Comparison of ENCODE assay signal across 8 cellular contexts in genomic region chr12:49673446-49674317, GRCh38. TPM values are rescaled to one million over a fixed set of nuclear protein-coding genes. Genes with fewer than 3 reads are reported as not detected.
DNase-seq lines count a peak whose midpoint lies in the region; ATAC-seq lines count a peak whose summit lies in the region.

No MANE protein-coding gene starts in this region.

- DNase-seq in EH (ENCODE audit: low read depth) (peak; percentile 95), NCI-H2107 (lab: John Stamatoyannopoulos, UW) (peak; percentile 69), amniotic stem cell (lab: John Stamatoyannopoulos, UW) (peak; percentile 78), cardiac septum (ENCODE audit: low spot score) (peak; percentile 94), occipital lobe (lab: John Stamatoyannopoulos, UW) (peak; percentile 96)

- no peak for ATAC-seq in HG03439 (IDR thresholded peaks at IDR 0.05; ENCODE audit: unreplicated experiment)
- ATAC-seq in GM18873 (IDR thresholded peaks at IDR 0.05; ENCODE audit: low FRiP score, unreplicated experiment): no peak
- no peak for ATAC-seq in GM19395 (IDR thresholded peaks at IDR 0.05; ENCODE audit: unreplicated experiment)

- intact Hi-C loops in cardiac septum (cut with DNase I): loop anchor here (1.0 to 2.0 kb wide), 3 partner anchors 10 to 33 kb away; partner anchors contain the start of gene FMNL3

RNA-seq across cellular contexts. Expression of gene FMNL3, which starts 33.5 kb away (rescaled TPM):
- total RNA-seq in cardiac septum (19.8 TPM), occipital lobe (12.0 TPM)

RNA-seq across cellular contexts. Expression of gene PRPF40B, which starts 50.3 kb away (rescaled TPM):
- total RNA-seq in cardiac septum: 30.1 TPM
- total RNA-seq in occipital lobe: 15.0 TPM
